In the genomic region with DNA sequence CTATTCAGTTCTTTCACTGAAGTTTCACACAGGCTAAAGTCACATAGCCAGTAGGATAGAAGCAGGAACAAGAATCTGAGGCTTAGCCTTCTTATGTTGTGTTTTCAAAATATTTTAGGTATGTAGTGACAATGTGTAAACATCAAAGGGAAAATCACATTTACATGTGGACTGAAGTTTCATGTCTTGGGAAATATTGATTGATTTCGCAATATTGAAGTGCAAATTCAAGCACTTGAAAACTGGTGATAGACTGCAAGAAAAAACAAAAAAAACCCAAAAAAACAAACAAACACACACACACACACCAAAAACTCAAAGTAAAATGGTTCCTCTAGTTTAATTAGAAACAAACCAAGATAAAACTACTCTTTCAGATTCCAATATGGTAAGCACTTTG, we compare ENCODE assay signal across 19 cellular contexts.
DNase-seq lines count a peak whose midpoint lies in the region; ATAC-seq, FAIRE-seq and TF ChIP-seq lines count a peak whose summit lies in the region.
"Had no signal": no experiment of that assay in that cellular context is flagged by ENCODE, and none has a peak within 500 bp of the region (broad histone marks: within the 10 kb centered on the region; RNA-seq: fewer than 3 reads in every experiment).

No MANE protein-coding gene starts in this region.

- H3F3A ChIP-seq in neural progenitor cell (ENCODE audit: low read depth): no peaks in the 10 kb centered on the region

- no peak overlapping the region for H3K4me3 Mint-ChIP-seq in neural progenitor cell
- H3K4me3 Mint-ChIP-seq: CD4-positive, alpha-beta memory T cell; H9 had no signal

- no peak overlapping the region for H3K27ac Mint-ChIP-seq in neural progenitor cell
- H3K27ac Mint-ChIP-seq: CD4-positive, alpha-beta memory T cell; H9 had no signal

- H4K8ac ChIP-seq in H1 (ENCODE audit: extremely low read depth, insufficient read depth, low read length): no peak overlapping the region

- H3K4me3 ChIP-seq in A549 (no peak overlapping the region), H1 (ENCODE audit: extremely low read depth in 1 of 4, insufficient read depth in 2 of 4, low read depth in 3 of 4, low read length in 4 of 4) (no peak overlapping the region), neural progenitor cell (no peak overlapping the region)
- H3K4me3 ChIP-seq: GM12878, GM23248 had no signal

- no peak overlapping the region for H2BK5ac ChIP-seq in H1 (ENCODE audit: low read depth, low read length)

- no peak overlapping the region for H3K27ac ChIP-seq in A549
- no peak overlapping the region for H3K27ac ChIP-seq in H1 (ENCODE audit: low read depth, low read length)
- H3K27ac ChIP-seq in neural progenitor cell: no peak overlapping the region
- H3K27ac ChIP-seq: GM23248 had no signal

- 71% methylated on average over 1 of the region's 1 CpG for WGBS in A549 (ENCODE audit: missing lambda C conversion rate)
- 89% methylated on average over 1 of the region's 1 CpG; no CpG with 5 or more reads in 1 of the 2 experiments for WGBS in H1 (ENCODE audit: extremely low coverage in 1 of 2, insufficient coverage in 1 of 2, insufficient read length in 1 of 2, insufficient replicate concordance in 2 of 2, low coverage in 1 of 2, low lambda C conversion rate in 2 of 2, missing lambda C conversion rate in 1 of 2), 2 experiments

- H3K36me3 ChIP-seq in H1 (ENCODE audit: control insufficient read depth in 2 of 4, insufficient read depth in 4 of 4, low read length in 3 of 4): no peaks in the 10 kb centered on the region
- no peaks in the 10 kb centered on the region for H3K36me3 ChIP-seq in neural progenitor cell

- no peaks in the 10 kb centered on the region for H4K20me1 ChIP-seq in H1 (replicated peaks in 1 of 2; ENCODE audit: control insufficient read depth in 1 of 2, insufficient read depth in 2 of 2, low read length in 2 of 2)
- no peaks in the 10 kb centered on the region for H4K20me1 ChIP-seq in neural progenitor cell (ENCODE audit: low read depth)

- H3K4ac ChIP-seq in H1 (replicated peaks; ENCODE audit: insufficient read length, low read depth, low read length): no peak overlapping the region

- TF ChIP-seq EP300 in A549 (IDR thresholded peaks at IDR 0.05) (no peak), Ishikawa (IDR thresholded peaks at IDR 0.05; ENCODE audit: borderline replicate concordance) (no peak), H1 (IDR thresholded peaks at IDR 0.05; ENCODE audit: borderline replicate concordance in 1 of 2, low read depth in 2 of 2, low read length in 2 of 2) (no peak)

- FAIRE-seq in A549 (lab: Jason Lieb, UNC) (no peak), H1 (lab: Jason Lieb, UNC) (no peak)
- FAIRE-seq: G401.6, GM12878, GM19239 had no signal

- H3K36me3 Mint-ChIP-seq in neural progenitor cell: no peaks in the 10 kb centered on the region
- H3K36me3 Mint-ChIP-seq: CD4-positive, alpha-beta memory T cell had no signal

- H3K79me2 ChIP-seq in H1 (ENCODE audit: control insufficient read depth in 1 of 2, insufficient read depth in 2 of 2, low read length in 2 of 2) (no peaks in the 10 kb centered on the region), neural progenitor cell (ENCODE audit: low read depth) (no peaks in the 10 kb centered on the region)

- ATAC-seq in A549: no peak
- ATAC-seq: GM12878, HCT116 had no signal

- no peak overlapping the region for H2BK15ac ChIP-seq in H1 (ENCODE audit: low read length)

- H3K18ac ChIP-seq in H1 (ENCODE audit: extremely low read depth, low read length): no peak overlapping the region

- H3K9me3 Mint-ChIP-seq in neural progenitor cell: no peaks in the 10 kb centered on the region
- H3K9me3 Mint-ChIP-seq: H9 had no signal

- H3K56ac ChIP-seq in H1 (replicated peaks; ENCODE audit: insufficient read length, low read depth, low read length): no peak overlapping the region

- TF ChIP-seq POLR2A in A549 (IDR thresholded peaks at IDR 0.05; ENCODE audit: low read length) (no peak), H1 (IDR thresholded peaks at IDR 0.05; ENCODE audit: control extremely low read depth in 1 of 2, low read depth in 2 of 2, low read length in 2 of 2) (no peak)

- no peak overlapping the region for H4K5ac ChIP-seq in H1 (ENCODE audit: insufficient read length, low read depth, low read length)

- no peak overlapping the region for H2BK120ac ChIP-seq in H1 (replicated peaks; ENCODE audit: low read depth, low read length)

- H3K27me3 ChIP-seq in H1 (replicated peaks in 1 of 4; ENCODE audit: control insufficient read depth in 3 of 4, extremely low read depth in 1 of 4, insufficient read depth in 3 of 4, low read length in 3 of 4) (no peaks in the 10 kb centered on the region), neural progenitor cell (no peaks in the 10 kb centered on the region)

- H3K23me2 ChIP-seq in H1 (ENCODE audit: low read depth, low read length): no peaks in the 10 kb centered on the region

- H2AFZ ChIP-seq in H1 (ENCODE audit: low read length) (no peak overlapping the region), neural progenitor cell (replicated peaks) (peak overlapping the region; percentile 51)
- H2AFZ ChIP-seq: GM23248 had no signal

- TF ChIP-seq CTCF in A549 (IDR thresholded peaks at IDR 0.05) (no peak), H1 (IDR thresholded peaks at IDR 0.05; ENCODE audit: control extremely low read depth in 1 of 3, insufficient read depth in 1 of 3, low read depth in 1 of 3, low read length in 3 of 3) (no peak), neural progenitor cell (IDR thresholded peaks at IDR 0.05) (no peak)

- no peaks in the 10 kb centered on the region for H3K4me1 Mint-ChIP-seq in neural progenitor cell
- H3K4me1 Mint-ChIP-seq: CD4-positive, alpha-beta memory T cell had no signal

- TF ChIP-seq RAD21 in A549 (conservative IDR thresholded peaks at IDR 0.05 in 1 of 2, IDR thresholded peaks at IDR 0.05 in 1 of 2) (no peak), Ishikawa (IDR thresholded peaks at IDR 0.05; ENCODE audit: low read depth) (no peak), H1 (IDR thresholded peaks at IDR 0.05 in 1 of 2, conservative IDR thresholded peaks at IDR 0.05 in 1 of 2; ENCODE audit: low read depth in 2 of 2, low read length in 2 of 2) (no peak)

- no peaks in the 10 kb centered on the region for H3K79me1 ChIP-seq in H1 (ENCODE audit: low read depth, low read length)

- H3K9me3 ChIP-seq in A549 (no peaks in the 10 kb centered on the region), H1 (ENCODE audit: insufficient read depth in 2 of 2, low read depth in 1 of 2, low read length in 1 of 2) (no peaks in the 10 kb centered on the region), neural progenitor cell (ENCODE audit: low read depth) (no peaks in the 10 kb centered on the region)
- H3K9me3 ChIP-seq: Caco-2 had no signal

- H3K27me3 Mint-ChIP-seq in neural progenitor cell (ENCODE audit: insufficient read depth, low read depth): no peaks in the 10 kb centered on the region
- H3K27me3 Mint-ChIP-seq: CD4-positive, alpha-beta memory T cell had no signal

- H3K4me1 ChIP-seq in A549 (no peaks in the 10 kb centered on the region), H1 (replicated peaks in 1 of 4; ENCODE audit: control insufficient read depth in 3 of 4, insufficient read depth in 4 of 4, low read length in 3 of 4) (no peaks in the 10 kb centered on the region), neural progenitor cell (peaks cover 10% of the 10 kb centered on the region)

- no peak overlapping the region for H2AK5ac ChIP-seq in H1 (ENCODE audit: low read depth, low read length)

- H3K23ac ChIP-seq in H1 (ENCODE audit: insufficient read length): no peak overlapping the region

- POLR2A ChIA-PET in A549 (lab: Yijun Ruan, JAX) (no interaction called here), H1 (lab: Charles Lee; ENCODE audit: partially characterized antibody) (no interaction called here)

- H3K9ac ChIP-seq in H1 (replicated peaks in 1 of 4; ENCODE audit: extremely low read depth in 1 of 4, low read depth in 3 of 4, low read length in 3 of 4): no peak overlapping the region
- H3K9ac ChIP-seq in neural progenitor cell: no peak overlapping the region
- H3K9ac ChIP-seq: GM23248 had no signal

- DNase-seq in A549 (ENCODE audit: low read depth in 1 of 2, low spot score in 1 of 2): no peak
- no peak for DNase-seq in H1 (ENCODE audit: low read depth in 1 of 2, low spot score in 2 of 2)
- DNase-seq in neural progenitor cell (ENCODE audit: low spot score): no peak
- DNase-seq in stimulated activated naive CD4-positive, alpha-beta T cell treated with Interleukin-2 at 50 U/mL for 16 hours (lab: John Stamatoyannopoulos, UW): no peak
- no peak for DNase-seq in SW 1271 (lab: John Stamatoyannopoulos, UW)
- DNase-seq in HK-2 (ENCODE audit: unreplicated experiment): no peak
- DNase-seq: 8988T; C1 segment of cervical spinal cord; Caco-2; CD4-positive, alpha-beta memory T cell; DMS153; DND-41; GM23248; H9 had no signal

- no peak overlapping the region for H2BK20ac ChIP-seq in H1 (ENCODE audit: low read length)

- H2BK12ac ChIP-seq in H1 (ENCODE audit: low read depth, low read length): no peak overlapping the region

- H3K14ac ChIP-seq in H1 (ENCODE audit: insufficient read length): no peak overlapping the region

- H3K4me2 ChIP-seq in A549: no peak overlapping the region
- H3K4me2 ChIP-seq in H1 (ENCODE audit: insufficient read depth in 1 of 2, low read depth in 2 of 2, low read length in 2 of 2): no peak overlapping the region
- H3K4me2 ChIP-seq in neural progenitor cell: no peak overlapping the region

- H4K91ac ChIP-seq in H1 (replicated peaks; ENCODE audit: insufficient read length, low read length): no peak overlapping the region

- CTCF ChIA-PET in A549 (lab: Yijun Ruan, JAX): no interaction called here
- CTCF ChIA-PET in H1 (lab: Charles Lee; ENCODE audit: partially characterized antibody): interaction anchor here (0.6 kb wide), 1 partner anchor 18 kb away, joined by 3 read pairs; no protein-coding TSS in a partner anchor

TF ChIP-seq in A549, 52 proteins besides CTCF, POLR2A, EP300 and RAD21:
- TF ChIP-seq CEBPB (IDR thresholded peaks at IDR 0.05) (peak; percentile 35 to 58; a peak in 3 of 4 replicates), RCOR1 (IDR thresholded peaks at IDR 0.05; ENCODE audit: low read depth, low read length) (no peak)
TF ChIP-seq in A549: peak in this region for 1.

TF ChIP-seq in Ishikawa, 13 proteins besides CTCF, POLR2A, EP300 and RAD21:
- TF ChIP-seq TCF12 (IDR thresholded peaks at IDR 0.05; ENCODE audit: low read depth) (no peak), CEBPB (IDR thresholded peaks at IDR 0.05) (peak; percentile 12; the same call in 1 of the 2 replicates)

TF ChIP-seq in H1, 55 proteins besides CTCF, POLR2A, EP300 and RAD21 (continues in another document):
- TF ChIP-seq, protein P1, sequence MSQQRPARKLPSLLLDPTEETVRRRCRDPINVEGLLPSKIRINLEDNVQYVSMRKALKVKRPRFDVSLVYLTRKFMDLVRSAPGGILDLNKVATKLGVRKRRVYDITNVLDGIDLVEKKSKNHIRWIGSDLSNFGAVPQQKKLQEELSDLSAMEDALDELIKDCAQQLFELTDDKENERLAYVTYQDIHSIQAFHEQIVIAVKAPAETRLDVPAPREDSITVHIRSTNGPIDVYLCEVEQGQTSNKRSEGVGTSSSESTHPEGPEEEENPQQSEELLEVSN (IDR thresholded peaks at IDR 0.05): no peak
